Comparison of ENCODE assay signal across 20 cellular contexts in genomic region chr9:35075358-35075757, GRCh38. TPM values are rescaled to one million over a fixed set of nuclear protein-coding genes. Genes with fewer than 3 reads are reported as not detected.
DNase-seq lines count a peak whose midpoint lies in the region; ATAC-seq and TF ChIP-seq lines count a peak whose summit lies in the region.
"Had no signal": no experiment of that assay in that cellular context is flagged by ENCODE, and none has a peak within 500 bp of the region (broad histone marks: within the 10 kb centered on the region; RNA-seq: fewer than 3 reads in every experiment).

No MANE protein-coding gene starts in this region.

- no peaks in the 10 kb centered on the region for H3K27me3 ChIP-seq in trophoblast cell (ENCODE audit: insufficient read depth, low read length)
- no peaks in the 10 kb centered on the region for H3K27me3 ChIP-seq in sigmoid colon
- H3K27me3 ChIP-seq: BLaER1 treated with 17β-estradiol and CSF1 and Interleukin-3, amounts not matched to agents 10 nM and 100 nM had no signal

- H2AK5ac ChIP-seq in trophoblast cell (ENCODE audit: low read length) = no peak overlapping the region

- TF ChIP-seq CTCF in sigmoid colon (IDR thresholded peaks at IDR 0.05) = no peak

- no peaks in the 10 kb centered on the region for H3K9me3 ChIP-seq in trophoblast cell (ENCODE audit: insufficient read depth, low read depth, low read length)
- H3K9me3 ChIP-seq in sigmoid colon = no peaks in the 10 kb centered on the region
- H3K9me3 ChIP-seq: A549; BLaER1 treated with 17β-estradiol and CSF1 and Interleukin-3, amounts not matched to agents 10 nM and 100 nM; Caco-2 had no signal

- no peak overlapping the region for H4K91ac ChIP-seq in trophoblast cell (ENCODE audit: low read depth, low read length)

- no peak overlapping the region for H4K8ac ChIP-seq in trophoblast cell (ENCODE audit: low read depth, low read length)

- H3K27ac ChIP-seq in trophoblast cell (ENCODE audit: low read depth, low read length) (no peak overlapping the region), sigmoid colon (no peak overlapping the region)
- H3K27ac ChIP-seq: 22Rv1; A549; BLaER1 treated with 17β-estradiol and CSF1 and Interleukin-3, amounts not matched to agents 10 nM and 100 nM; C4-2B had no signal

- H3K36me3 ChIP-seq in trophoblast cell (ENCODE audit: control insufficient read depth in 1 of 2, insufficient read depth in 2 of 2, low read length in 2 of 2) (peaks cover 30 to 40% of the 10 kb centered on the region in 2 experiments), sigmoid colon (no peaks in the 10 kb centered on the region)

- peaks cover 21% of the 10 kb centered on the region for H3K79me1 ChIP-seq in trophoblast cell (ENCODE audit: low read length)

- CTCF ChIA-PET in activated naive CD4-positive, alpha-beta T cell treated with anti-CD3 and anti-CD28 coated beads, Interleukin-2, amount 10 ng/mL, durations not matched to agents 7 days and 5 days (lab: Charles Lee) = interaction anchor here (6.0 kb wide), 1 partner anchor 21 kb away, joined by 34 read pairs; the partner anchor contains the start of gene PIGO
- CTCF ChIA-PET in activated naive CD4-positive, alpha-beta T cell treated with anti-CD3 and anti-CD28 coated beads for 36 hours (lab: Charles Lee) = no interaction called here

- H2AFZ ChIP-seq in trophoblast cell (ENCODE audit: insufficient read depth, low read length, poor library complexity) = no peak overlapping the region

- no peak overlapping the region for H3K18ac ChIP-seq in trophoblast cell (ENCODE audit: low read length)

- no peak overlapping the region for H2BK5ac ChIP-seq in trophoblast cell (ENCODE audit: low read depth, low read length, poor library complexity)

- H3K9me3 Mint-ChIP-seq in activated naive CD4-positive, alpha-beta T cell treated with anti-CD3 and anti-CD28 coated beads, Interleukin-2, amount 10 ng/mL, durations not matched to agents 7 days and 5 days = no peaks in the 10 kb centered on the region
- H3K9me3 Mint-ChIP-seq in activated naive CD4-positive, alpha-beta T cell treated with anti-CD3 and anti-CD28 coated beads for 36 hours = no peaks in the 10 kb centered on the region
- H3K9me3 Mint-ChIP-seq in effector memory CD8-positive, alpha-beta T cell = no peaks in the 10 kb centered on the region
- H3K9me3 Mint-ChIP-seq: CD4-positive, alpha-beta T cell; CD8-positive, alpha-beta T cell had no signal

- H2BK12ac ChIP-seq in trophoblast cell (ENCODE audit: low read length) = no peak overlapping the region

- H3K4me2 ChIP-seq in trophoblast cell (ENCODE audit: low read length) = no peak overlapping the region
- H3K4me2 ChIP-seq: A549; BLaER1 treated with 17β-estradiol and CSF1 and Interleukin-3, amounts not matched to agents 10 nM and 100 nM had no signal

- no CpG with 5 or more reads among the region's 4 CpGs for WGBS in trophoblast cell (ENCODE audit: extremely low coverage, insufficient coverage, insufficient read length)
- 97 to 98% methylated on average over 4 of the region's 4 CpGs for WGBS in sigmoid colon, 2 donors

- H3K9ac ChIP-seq in trophoblast cell (ENCODE audit: low read length) = no peak overlapping the region
- H3K9ac ChIP-seq: BLaER1 treated with 17β-estradiol and CSF1 and Interleukin-3, amounts not matched to agents 10 nM and 100 nM had no signal

- H3K4me1 ChIP-seq in trophoblast cell (ENCODE audit: control insufficient read depth in 1 of 2, insufficient read depth in 2 of 2, low read length in 2 of 2) (peaks cover 18 to 19% of the 10 kb centered on the region in 2 experiments), sigmoid colon (peaks cover 0 to 33% (median 23%) of the 10 kb centered on the region in 4 donors)

- no peak overlapping the region for H3K23ac ChIP-seq in trophoblast cell (ENCODE audit: low read length)

- H4K12ac ChIP-seq in trophoblast cell (ENCODE audit: low read depth, low read length) = no peak overlapping the region

- H3K4me1 Mint-ChIP-seq in activated naive CD4-positive, alpha-beta T cell treated with anti-CD3 and anti-CD28 coated beads, Interleukin-2, amount 10 ng/mL, durations not matched to agents 7 days and 5 days = peaks cover 54% of the 10 kb centered on the region
- H3K4me1 Mint-ChIP-seq in activated naive CD4-positive, alpha-beta T cell treated with anti-CD3 and anti-CD28 coated beads for 36 hours (ENCODE audit: low read depth) = peaks cover 43% of the 10 kb centered on the region
- peaks cover 33 to 40% of the 10 kb centered on the region in 2 donors for H3K4me1 Mint-ChIP-seq in effector memory CD8-positive, alpha-beta T cell (ENCODE audit: low read depth in 2 of 2)

- intact Hi-C loops in activated naive CD4-positive, alpha-beta T cell treated with anti-CD3 and anti-CD28 coated beads for 36 hours (cut with micrococcal nuclease) = loop anchor here (10.0 kb wide), 1 partner anchor 751 kb away; the partner anchor contains the start of genes KIF24 and NUDT2
- intact Hi-C loops in sigmoid colon (cut with DNase I) = no loop called here

- DNase-seq in activated naive CD4-positive, alpha-beta T cell treated with anti-CD3 and anti-CD28 coated beads, Interleukin-2, amount 10 ng/mL, durations not matched to agents 7 days and 5 days = no peak
- no peak for DNase-seq in activated naive CD4-positive, alpha-beta T cell treated with anti-CD3 and anti-CD28 coated beads for 36 hours
- DNase-seq in mesenteric fat pad (ENCODE audit: low spot score) = peak; percentile 76
- DNase-seq in trophoblast cell = no peak
- DNase-seq in sigmoid colon = peak; percentile 57
- no peak for DNase-seq in effector memory CD8-positive, alpha-beta T cell
- DNase-seq: AML-193; Caco-2; Calu3; CD4-positive, alpha-beta T cell; CD8-positive, alpha-beta T cell; DMS79 treated with DMSO at 0.1 percent for 48 hours; GF-D8 had no signal

- H3K79me2 ChIP-seq in trophoblast cell (ENCODE audit: control insufficient read depth, insufficient read depth, low read length, poor library complexity) = peaks cover 27% of the 10 kb centered on the region

- H3K14ac ChIP-seq in trophoblast cell (ENCODE audit: low read length) = no peak overlapping the region

- no peaks in the 10 kb centered on the region for H3K27me3 Mint-ChIP-seq in activated naive CD4-positive, alpha-beta T cell treated with anti-CD3 and anti-CD28 coated beads, Interleukin-2, amount 10 ng/mL, durations not matched to agents 7 days and 5 days
- H3K27me3 Mint-ChIP-seq in activated naive CD4-positive, alpha-beta T cell treated with anti-CD3 and anti-CD28 coated beads for 36 hours (ENCODE audit: low read depth) = no peaks in the 10 kb centered on the region
- H3K27me3 Mint-ChIP-seq in effector memory CD8-positive, alpha-beta T cell = no peaks in the 10 kb centered on the region
- H3K27me3 Mint-ChIP-seq: B cell; CD4-positive, alpha-beta T cell had no signal

- H3K4me3 Mint-ChIP-seq in activated naive CD4-positive, alpha-beta T cell treated with anti-CD3 and anti-CD28 coated beads, Interleukin-2, amount 10 ng/mL, durations not matched to agents 7 days and 5 days = no peak overlapping the region
- no peak overlapping the region for H3K4me3 Mint-ChIP-seq in activated naive CD4-positive, alpha-beta T cell treated with anti-CD3 and anti-CD28 coated beads for 36 hours
- H3K4me3 Mint-ChIP-seq in effector memory CD8-positive, alpha-beta T cell = no peak overlapping the region
- H3K4me3 Mint-ChIP-seq: B cell; CD8-positive, alpha-beta T cell had no signal

- H3K4me3 ChIP-seq in trophoblast cell (ENCODE audit: low read depth, low read length) (peak overlapping the region; percentile 12), sigmoid colon (no peak overlapping the region)
- H3K4me3 ChIP-seq: A549; BLaER1 treated with 17β-estradiol and CSF1 and Interleukin-3, amounts not matched to agents 10 nM and 100 nM had no signal

- no peak overlapping the region for H3K4ac ChIP-seq in trophoblast cell (ENCODE audit: low read depth, low read length)

- peaks cover 45% of the 10 kb centered on the region for H3K36me3 Mint-ChIP-seq in activated naive CD4-positive, alpha-beta T cell treated with anti-CD3 and anti-CD28 coated beads, Interleukin-2, amount 10 ng/mL, durations not matched to agents 7 days and 5 days
- H3K36me3 Mint-ChIP-seq in activated naive CD4-positive, alpha-beta T cell treated with anti-CD3 and anti-CD28 coated beads for 36 hours (ENCODE audit: low read depth) = peaks cover 49% of the 10 kb centered on the region
- peaks cover 31% of the 10 kb centered on the region for H3K36me3 Mint-ChIP-seq in effector memory CD8-positive, alpha-beta T cell (ENCODE audit: insufficient read depth)

- H2BK120ac ChIP-seq in trophoblast cell (ENCODE audit: insufficient read depth, low read length, poor library complexity) = no peak overlapping the region

- peak overlapping the region; percentile 28 for H3K27ac Mint-ChIP-seq in activated naive CD4-positive, alpha-beta T cell treated with anti-CD3 and anti-CD28 coated beads, Interleukin-2, amount 10 ng/mL, durations not matched to agents 7 days and 5 days
- H3K27ac Mint-ChIP-seq in activated naive CD4-positive, alpha-beta T cell treated with anti-CD3 and anti-CD28 coated beads for 36 hours = no peak overlapping the region
- no peak overlapping the region for H3K27ac Mint-ChIP-seq in effector memory CD8-positive, alpha-beta T cell
- H3K27ac Mint-ChIP-seq: B cell had no signal

- TF ChIP-seq EP300 in sigmoid colon (IDR thresholded peaks at IDR 0.05) = no peak

- no peak for ATAC-seq in GM19452 (IDR thresholded peaks at IDR 0.05; ENCODE audit: unreplicated experiment)
- ATAC-seq in GM19467 (IDR thresholded peaks at IDR 0.05; ENCODE audit: unreplicated experiment) = no peak
- no peak for ATAC-seq in effector memory CD8-positive, alpha-beta T cell (replicated peaks)
- ATAC-seq: A549; CD8-positive, alpha-beta T cell had no signal

- TF ChIP-seq POLR2A in sigmoid colon (IDR thresholded peaks at IDR 0.05) = no peak

RNA-seq across cellular contexts. Expression of gene VCP, which starts 2.9 kb away (rescaled TPM):
- total RNA-seq in activated naive CD4-positive, alpha-beta T cell treated with anti-CD3 and anti-CD28 coated beads for 36 hours = 100 to 1,000 TPM; 218 to 226 TPM
- 280 TPM for total RNA-seq in mesenteric fat pad
- 250 and 256 TPM in 2 replicates for polyA plus RNA-seq in trophoblast cell (2013)
- total RNA-seq in sigmoid colon = 100 to 1,000 TPM; 107 to 129 (median 115) TPM
- polyA plus RNA-seq in sigmoid colon = 100 to 1,000 TPM in 1 of 3 donors, 10 to 100 TPM in 2; 50.5 to 128 (median 62.2) TPM

RNA-seq across cellular contexts. Expression of gene FANCG, which starts 4.4 kb away (rescaled TPM):
- 100 to 1,000 TPM; 109 to 118 TPM for total RNA-seq in activated naive CD4-positive, alpha-beta T cell treated with anti-CD3 and anti-CD28 coated beads for 36 hours
- 11.3 TPM for total RNA-seq in mesenteric fat pad
- 31.6 and 33.8 TPM in 2 replicates for polyA plus RNA-seq in trophoblast cell (2013)
- total RNA-seq in sigmoid colon = 10 to 100 TPM in 3 of 4 donors, 1 to 10 TPM in 1; 3.2 to 17.0 (median 12.9) TPM
- 10 to 100 TPM in 1 of 3 donors, 1 to 10 TPM in 2; 4.4 to 24.0 (median 5.4) TPM for polyA plus RNA-seq in sigmoid colon

RNA-seq across cellular contexts. Expression of gene PIGO, which starts 21.0 kb away (rescaled TPM):
- total RNA-seq in activated naive CD4-positive, alpha-beta T cell treated with anti-CD3 and anti-CD28 coated beads for 36 hours = 10 to 100 TPM; 22.8 to 23.7 TPM
- total RNA-seq in mesenteric fat pad (15.2 TPM), sigmoid colon (10 to 100 TPM in 1 of 4 donors, 1 to 10 TPM in 3; 5.9 to 13.6 (median 9.1) TPM)
- 14.0 and 14.6 TPM in 2 replicates for polyA plus RNA-seq in trophoblast cell (2013)
- 10 to 100 TPM in 2 of 3 donors, 1 to 10 TPM in 1; 3.0 to 23.5 (median 10.9) TPM for polyA plus RNA-seq in sigmoid colon

RNA-seq across cellular contexts. Expression of gene STOML2, which starts 27.6 kb away (rescaled TPM):
- 100 to 1,000 TPM; 165 to 168 TPM for total RNA-seq in activated naive CD4-positive, alpha-beta T cell treated with anti-CD3 and anti-CD28 coated beads for 36 hours
- 95.4 TPM for total RNA-seq in mesenteric fat pad
- polyA plus RNA-seq in trophoblast cell (2013) = 81.6 and 83.4 TPM in 2 replicates
- total RNA-seq in sigmoid colon = 100 to 1,000 TPM in 3 of 4 donors, 10 to 100 TPM in 1; 87.2 to 144 (median 116) TPM
- polyA plus RNA-seq in sigmoid colon = 100 to 1,000 TPM; 136 to 145 (median 143) TPM

RNA-seq across cellular contexts. Expression of gene ATOSB, which starts 40.3 kb away (rescaled TPM):
- total RNA-seq in activated naive CD4-positive, alpha-beta T cell treated with anti-CD3 and anti-CD28 coated beads for 36 hours = 1 to 10 TPM; 3.4 to 3.7 TPM
- total RNA-seq in mesenteric fat pad (27.7 TPM), sigmoid colon (10 to 100 TPM; 10.5 to 22.5 (median 19.1) TPM)
- 19.5 and 20.6 TPM in 2 replicates for polyA plus RNA-seq in trophoblast cell (2013)
- polyA plus RNA-seq in sigmoid colon = 10 to 100 TPM; 17.4 to 27.3 (median 25.4) TPM

Comparison
In these comparisons a context has a peak if more than half of its experiments do, and no peak if none do; other contexts are left out.
1. DNase-seq: peak in mesenteric fat pad (single experiment) and sigmoid colon (single experiment); none in activated naive CD4-positive, alpha-beta T cell treated with anti-CD3 and anti-CD28 coated beads, Interleukin-2, amount 10 ng/mL, durations not matched to agents 7 days and 5 days (single experiment), activated naive CD4-positive, alpha-beta T cell treated with anti-CD3 and anti-CD28 coated beads for 36 hours (single experiment), trophoblast cell (0 of 2) and effector memory CD8-positive, alpha-beta T cell (0 of 3).